Comparison of ENCODE assay signal across 28 cellular contexts in genomic region chr6:125229080-125229479, GRCh38.
DNase-seq lines count a peak whose midpoint lies in the region; ATAC-seq and TF ChIP-seq lines count a peak whose summit lies in the region.
"Had no signal": no experiment of that assay in that cellular context is flagged by ENCODE, and none has a peak within 500 bp of the region (broad histone marks: within the 10 kb centered on the region; RNA-seq: fewer than 3 reads in every experiment).

No MANE protein-coding gene starts in this region.

- TF ChIP-seq CTCF in heart left ventricle (IDR thresholded peaks at IDR 0.05) (no peak), fibroblast of pulmonary artery (IDR thresholded peaks at IDR 0.05; ENCODE audit: low read length, missing control alignments) (no peak), nephron (IDR thresholded peaks at IDR 0.05; ENCODE audit: unreplicated experiment in 3 of 3) (no peak)

- no peaks in the 10 kb centered on the region for H3K36me3 ChIP-seq in heart left ventricle
- H3K36me3 ChIP-seq: Peyer's patch, tibial nerve had no signal

- intact Hi-C loops in heart left ventricle (cut with DNase I): no loop called here
- intact Hi-C loops in Right ventricle myocardium inferior (cut with DNase I): loop anchor here (10.0 kb wide), 1 partner anchor 74 kb away; the partner anchor contains the start of gene TPD52L1

- H3K27me3 Mint-ChIP-seq in nephron (ENCODE audit: low read depth): no peaks in the 10 kb centered on the region
- H3K27me3 Mint-ChIP-seq: B cell, progenitor cell of endocrine pancreas had no signal

- peak in 3 of 4 donors; percentile 31 to 45 (median 43) for ATAC-seq in heart left ventricle
- ATAC-seq in Right ventricle myocardium inferior: no peak
- ATAC-seq: stimulated activated naive CD8-positive, alpha-beta T cell treated with anti-CD3 and anti-CD28 coated beads, Interleukin-15, Interleukin-2, amounts not matched to agents 100 U/mL and 50 U/mL, for 24 hours had no signal

- peak overlapping the region in 5 of 12 donors; percentile 8 to 31 (median 19) for H3K4me3 ChIP-seq in heart left ventricle
- H3K4me3 ChIP-seq in fibroblast of pulmonary artery (replicated peaks; ENCODE audit: low read depth, low read length): peak overlapping the region; percentile 19
- H3K4me3 ChIP-seq: Peyer's patch, skin epidermis, tibial nerve had no signal

- DNase-seq in heart left ventricle (no peak), Right ventricle myocardium inferior (ENCODE audit: missing footprints) (no peak), fibroblast of pulmonary artery (ENCODE audit: low read depth) (peak; percentile 18), NCI-H345 (lab: John Stamatoyannopoulos, UW) (no peak)
- no peak for DNase-seq in activated naive CD4-positive, alpha-beta T cell (lab: John Stamatoyannopoulos, UW)
- DNase-seq in activated CD8-positive, alpha-beta memory T cell treated with anti-CD3 and anti-CD28 coated beads, Interleukin-2, amount 50 U/mL, for 4 hours: no peak
- no peak for DNase-seq in activated CD4-positive, CD25-positive, alpha-beta regulatory T cell (lab: John Stamatoyannopoulos, UW)
- DNase-seq: 8988T; activated B cell treated with CpG ODN at 0.5 μM for 24 hours; activated CD4-positive, alpha-beta memory T cell treated with anti-CD3 and anti-CD28 coated beads, Interleukin-2, amount 10 ng/mL, durations not matched to agents 7 days and 5 days; activated T-cell treated with anti-CD3 and anti-CD28 coated beads for 4 hours; amygdala; DMS53; effector CD4-positive, alpha-beta T cell; GDM1; glutamatergic neuron; left cardiac atrium; NCI-H526; Peyer's patch; stimulated activated CD4-positive, alpha-beta T cell treated with anti-CD3 and anti-CD28 coated beads, Interleukin-4, amount 100 ng/mL, for 24 hours; stimulated activated naive CD8-positive, alpha-beta T cell treated with anti-CD3 and anti-CD28 coated beads, Interleukin-15, Interleukin-2, amounts not matched to agents 100 U/mL and 50 U/mL, for 24 hours had no signal

- peak overlapping the region; percentile 39 to 71 (median 47) for H3K27ac Mint-ChIP-seq in nephron
- H3K27ac Mint-ChIP-seq: activated B cell treated with CpG ODN at 0.5 μM for 24 hours; activated CD4-positive, alpha-beta memory T cell treated with anti-CD3 and anti-CD28 coated beads, Interleukin-2, amount 10 ng/mL, durations not matched to agents 7 days and 5 days; B cell; progenitor cell of endocrine pancreas; T-helper 2 cell treated with Interferon-gamma antibody and Interleukin-4, amounts not matched to agents 5 μg/mL and 100 μg/mL, for 36 hours had no signal

- H3K9me3 Mint-ChIP-seq in nephron: no peaks in the 10 kb centered on the region
- H3K9me3 Mint-ChIP-seq: activated B cell treated with CpG ODN at 0.5 μM for 24 hours; activated CD4-positive, alpha-beta memory T cell treated with anti-CD3 and anti-CD28 coated beads, Interleukin-2, amount 10 ng/mL, durations not matched to agents 7 days and 5 days; T-helper 2 cell treated with Interferon-gamma antibody and Interleukin-4, amounts not matched to agents 5 μg/mL and 100 μg/mL, for 36 hours had no signal

- H3K4me1 ChIP-seq in heart left ventricle: peaks cover 0 to 38% (median 11%) of the 10 kb centered on the region in 12 donors
- H3K4me1 ChIP-seq: Peyer's patch had no signal

- H3K27me3 ChIP-seq in heart left ventricle: no peaks in the 10 kb centered on the region
- H3K27me3 ChIP-seq: Peyer's patch, tibial nerve had no signal

- no peak for TF ChIP-seq POLR2A in heart left ventricle (IDR thresholded peaks at IDR 0.05)

- 32 to 46% (median 42%) methylated on average over 6 of the region's 6 CpGs for WGBS in heart left ventricle, 4 donors

- H3K9me3 ChIP-seq in heart left ventricle: no peaks in the 10 kb centered on the region
- H3K9me3 ChIP-seq: Peyer's patch, tibial nerve had no signal

- no peaks in the 10 kb centered on the region for H3K36me3 Mint-ChIP-seq in nephron (ENCODE audit: low read depth)

- H3K4me1 Mint-ChIP-seq in nephron: peaks cover 26% of the 10 kb centered on the region
- H3K4me1 Mint-ChIP-seq: activated B cell treated with CpG ODN at 0.5 μM for 24 hours; activated CD4-positive, alpha-beta memory T cell treated with anti-CD3 and anti-CD28 coated beads, Interleukin-2, amount 10 ng/mL, durations not matched to agents 7 days and 5 days; B cell had no signal

- peak overlapping the region in 7 of 12 donors; percentile 24 to 62 (median 36) for H3K27ac ChIP-seq in heart left ventricle
- H3K27ac ChIP-seq: KMS-11, Peyer's patch, skin epidermis, tibial nerve had no signal

- peak overlapping the region in 1 of 3 experiments; percentile 64 for H3K4me3 Mint-ChIP-seq in nephron
- H3K4me3 Mint-ChIP-seq: activated B cell treated with CpG ODN at 0.5 μM for 24 hours; activated CD4-positive, alpha-beta memory T cell treated with anti-CD3 and anti-CD28 coated beads, Interleukin-2, amount 10 ng/mL, durations not matched to agents 7 days and 5 days; B cell; T-helper 2 cell treated with Interferon-gamma antibody and Interleukin-4, amounts not matched to agents 5 μg/mL and 100 μg/mL, for 36 hours had no signal
